Comparison of ENCODE assay signal across 18 cellular contexts in the genomic region with DNA sequence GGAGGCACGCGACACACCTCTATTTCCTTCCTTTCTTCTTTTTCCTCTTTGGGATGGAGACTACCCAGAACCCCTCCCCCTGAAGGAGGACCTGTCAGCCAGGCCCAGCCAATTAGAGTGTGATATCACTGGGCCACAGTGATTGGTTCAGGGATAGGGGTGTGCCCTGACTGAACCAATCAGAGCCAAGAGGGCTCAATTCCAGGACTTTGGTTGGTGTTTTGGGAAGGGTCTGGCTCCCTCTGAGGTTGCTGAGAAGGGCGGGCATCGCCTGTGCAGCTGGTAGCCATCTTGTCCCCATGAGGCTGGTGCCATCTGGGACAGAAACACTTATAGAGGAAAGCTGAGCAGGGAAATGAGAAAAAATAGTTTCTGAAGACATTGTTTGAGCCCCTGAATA.
A peak's percentile ranks its signal among the peaks of the same experiment; 100 is the strongest.
DNase-seq lines count a peak whose midpoint lies in the region; ATAC-seq, FAIRE-seq and TF ChIP-seq lines count a peak whose summit lies in the region.
"Had no signal": no experiment of that assay in that cellular context is flagged by ENCODE, and none has a peak within 500 bp of the region (broad histone marks: within the 10 kb centered on the region; RNA-seq: fewer than 3 reads in every experiment).

No MANE protein-coding gene starts in this region.

- intact Hi-C loops in A673 (cut with micrococcal nuclease; ENCODE audit: unreplicated experiment): no loop called here
- intact Hi-C loops in activated T-helper 1 cell treated with anti-CD3 and anti-CD28 coated beads, Interleukin-12 subunit alpha, Interleukin-12 subunit beta, Interleukin-2, Interleukin-4 antibody, amounts not matched to agents 30 ng/mL and 10 ng/mL and 1 ng/mL, durations not matched to agents 14 hours and 24 hours and 36 hours (cut with micrococcal nuclease): no loop called here

- H3K9me2 ChIP-seq in GM23338 (ENCODE audit: insufficient read depth): peaks cover 9% of the 10 kb centered on the region; the same call in 1 of the 2 replicates

- H3K4me1 Mint-ChIP-seq in GM23338 (no peaks in the 10 kb centered on the region), WTC11 (no peaks in the 10 kb centered on the region)
- no peaks in the 10 kb centered on the region for H3K4me1 Mint-ChIP-seq in activated T-helper 1 cell treated with anti-CD3 and anti-CD28 coated beads, Interleukin-12 subunit alpha, Interleukin-12 subunit beta, Interleukin-2, Interleukin-4 antibody, amounts not matched to agents 30 ng/mL and 10 ng/mL and 1 ng/mL, durations not matched to agents 14 hours and 24 hours and 36 hours (ENCODE audit: low read depth)
- H3K4me1 Mint-ChIP-seq: activated naive CD8-positive, alpha-beta T cell treated with anti-CD3 and anti-CD28 coated beads, Interleukin-2, amount 50 U/mL, for 24 hours; immature natural killer cell had no signal

- peak; percentile 76 for DNase-seq in A673 (ENCODE audit: low spot score)
- peak; percentile 32 for DNase-seq in GM23338 (ENCODE audit: low spot score)
- peak; percentile 39 for DNase-seq in NB4 (ENCODE audit: low read depth)
- DNase-seq in WTC11 (ENCODE audit: low spot score): no peak
- DNase-seq in urothelium cell line (ENCODE audit: low spot score): no peak
- no peak for DNase-seq in foreskin keratinocyte
- DNase-seq in activated T-helper 1 cell treated with anti-CD3 and anti-CD28 coated beads, Interleukin-12 subunit alpha, Interleukin-12 subunit beta, Interleukin-2, Interleukin-4 antibody, amounts not matched to agents 30 ng/mL and 10 ng/mL and 1 ng/mL, durations not matched to agents 14 hours and 24 hours and 36 hours (ENCODE audit: low spot score): no peak
- no peak for DNase-seq in activated CD4-positive, CD25-positive, alpha-beta regulatory T cell treated with anti-CD3 and anti-CD28 coated beads, Interleukin-2, amount 50 U/mL, for 72 hours
- DNase-seq: activated CD8-positive, alpha-beta T cell treated with anti-CD3 and anti-CD28 coated beads for 36 hours; activated naive CD8-positive, alpha-beta T cell treated with anti-CD3 and anti-CD28 coated beads, Interleukin-2, amount 50 U/mL, for 24 hours; activated T-cell treated with anti-CD3 and anti-CD28 coated beads, Interleukin-2, amount 50 U/mL, for 4 hours; glutamatergic neuron; immature natural killer cell; NCI-H2029 treated with DMSO at 0.1 percent for 48 hours; posterior cingulate gyrus; stimulated activated CD4-positive, alpha-beta T cell treated with anti-CD3 and anti-CD28 coated beads, Interleukin-4, amount 100 ng/mL, for 1 hour; T-helper 1 cell had no signal

- H3K27ac Mint-ChIP-seq in GM23338 (no peak overlapping the region), WTC11 (no peak overlapping the region)
- no peak overlapping the region for H3K27ac Mint-ChIP-seq in activated T-helper 1 cell treated with anti-CD3 and anti-CD28 coated beads, Interleukin-12 subunit alpha, Interleukin-12 subunit beta, Interleukin-2, Interleukin-4 antibody, amounts not matched to agents 30 ng/mL and 10 ng/mL and 1 ng/mL, durations not matched to agents 14 hours and 24 hours and 36 hours
- H3K27ac Mint-ChIP-seq: activated CD8-positive, alpha-beta T cell treated with anti-CD3 and anti-CD28 coated beads for 36 hours; activated naive CD8-positive, alpha-beta T cell treated with anti-CD3 and anti-CD28 coated beads, Interleukin-2, amount 50 U/mL, for 24 hours had no signal

- no peak overlapping the region for H3K4me3 Mint-ChIP-seq in GM23338
- H3K4me3 Mint-ChIP-seq in WTC11: no peak overlapping the region
- no peak overlapping the region for H3K4me3 Mint-ChIP-seq in activated T-helper 1 cell treated with anti-CD3 and anti-CD28 coated beads, Interleukin-12 subunit alpha, Interleukin-12 subunit beta, Interleukin-2, Interleukin-4 antibody, amounts not matched to agents 30 ng/mL and 10 ng/mL and 1 ng/mL, durations not matched to agents 14 hours and 24 hours and 36 hours
- H3K4me3 Mint-ChIP-seq: activated CD8-positive, alpha-beta T cell treated with anti-CD3 and anti-CD28 coated beads for 36 hours; activated naive CD8-positive, alpha-beta T cell treated with anti-CD3 and anti-CD28 coated beads, Interleukin-2, amount 50 U/mL, for 24 hours; activated T-cell treated with anti-CD3 and anti-CD28 coated beads, Interleukin-2, amount 50 U/mL, for 4 hours; immature natural killer cell had no signal

- H3K36me3 ChIP-seq in A673 (ENCODE audit: insufficient read depth, low read length, poor library complexity, severe bottlenecking): no peaks in the 10 kb centered on the region
- no peaks in the 10 kb centered on the region for H3K36me3 ChIP-seq in GM23338 (ENCODE audit: insufficient read depth)
- H3K36me3 ChIP-seq: esophagus muscularis mucosa had no signal

- H3K4me2 ChIP-seq in GM23338: no peak overlapping the region

- H3K36me3 Mint-ChIP-seq in GM23338 (ENCODE audit: low read depth) (no peaks in the 10 kb centered on the region), WTC11 (no peaks in the 10 kb centered on the region)
- H3K36me3 Mint-ChIP-seq in activated T-helper 1 cell treated with anti-CD3 and anti-CD28 coated beads, Interleukin-12 subunit alpha, Interleukin-12 subunit beta, Interleukin-2, Interleukin-4 antibody, amounts not matched to agents 30 ng/mL and 10 ng/mL and 1 ng/mL, durations not matched to agents 14 hours and 24 hours and 36 hours (ENCODE audit: low read depth): no peaks in the 10 kb centered on the region
- H3K36me3 Mint-ChIP-seq: immature natural killer cell had no signal

- ATAC-seq in GM23338 (peak; percentile 58), WTC11 (peak; percentile 78), foreskin keratinocyte (no peak)
- ATAC-seq: activated CD8-positive, alpha-beta T cell treated with anti-CD3 and anti-CD28 coated beads for 36 hours; activated naive CD8-positive, alpha-beta T cell treated with anti-CD3 and anti-CD28 coated beads, Interleukin-2, amount 50 U/mL, for 24 hours had no signal

- no peak for TF ChIP-seq POLR2A in NB4 (IDR thresholded peaks at IDR 0.05; ENCODE audit: extremely low read depth, insufficient read length)

- no peaks in the 10 kb centered on the region for H3K9me3 ChIP-seq in A673 (ENCODE audit: low read depth, low read length, poor library complexity, severe bottlenecking)
- H3K9me3 ChIP-seq: esophagus muscularis mucosa had no signal

- H3K27ac ChIP-seq in A673 (ENCODE audit: low read depth, low read length, poor library complexity, severe bottlenecking) (no peak overlapping the region), GM23338 (ENCODE audit: low read depth) (no peak overlapping the region), foreskin keratinocyte (no peak overlapping the region)
- H3K27ac ChIP-seq: esophagus muscularis mucosa had no signal

- H3K9me3 Mint-ChIP-seq in GM23338 (no peaks in the 10 kb centered on the region; the same call in 2 of the 3 replicates), WTC11 (0 out of 2 replicates have a peak, but pooled peaks cover 3% of the 10 kb centered on the region)
- no peaks in the 10 kb centered on the region for H3K9me3 Mint-ChIP-seq in activated T-helper 1 cell treated with anti-CD3 and anti-CD28 coated beads, Interleukin-12 subunit alpha, Interleukin-12 subunit beta, Interleukin-2, Interleukin-4 antibody, amounts not matched to agents 30 ng/mL and 10 ng/mL and 1 ng/mL, durations not matched to agents 14 hours and 24 hours and 36 hours
- H3K9me3 Mint-ChIP-seq: activated CD8-positive, alpha-beta T cell treated with anti-CD3 and anti-CD28 coated beads for 36 hours; activated naive CD8-positive, alpha-beta T cell treated with anti-CD3 and anti-CD28 coated beads, Interleukin-2, amount 50 U/mL, for 24 hours; activated T-cell treated with anti-CD3 and anti-CD28 coated beads, Interleukin-2, amount 50 U/mL, for 4 hours; immature natural killer cell had no signal

- POLR2A ChIA-PET in A673 (lab: Charles Lee; ENCODE audit: low non-redundant PET): no interaction called here
- POLR2A ChIA-PET in WTC11 (lab: Charles Lee): no interaction called here

- H3K27me3 Mint-ChIP-seq in GM23338 (ENCODE audit: insufficient read depth, low read depth, poor library complexity) (peaks cover 2% of the 10 kb centered on the region), WTC11 (ENCODE audit: low read depth) (peaks cover 3% of the 10 kb centered on the region)
- peaks cover 4% of the 10 kb centered on the region for H3K27me3 Mint-ChIP-seq in activated T-helper 1 cell treated with anti-CD3 and anti-CD28 coated beads, Interleukin-12 subunit alpha, Interleukin-12 subunit beta, Interleukin-2, Interleukin-4 antibody, amounts not matched to agents 30 ng/mL and 10 ng/mL and 1 ng/mL, durations not matched to agents 14 hours and 24 hours and 36 hours (ENCODE audit: insufficient read depth)
- H3K27me3 Mint-ChIP-seq: activated CD8-positive, alpha-beta T cell treated with anti-CD3 and anti-CD28 coated beads for 36 hours; activated naive CD8-positive, alpha-beta T cell treated with anti-CD3 and anti-CD28 coated beads, Interleukin-2, amount 50 U/mL, for 24 hours had no signal

- no peaks in the 10 kb centered on the region for H3F3A ChIP-seq in GM23338 (replicated peaks; ENCODE audit: low read depth)

- no peak overlapping the region for H2AFZ ChIP-seq in GM23338

- no peak for FAIRE-seq in urothelium cell line (lab: Jason Lieb, UNC)

- CTCF ChIA-PET in A673 (lab: Charles Lee) (no interaction called here), WTC11 (lab: Charles Lee) (interaction anchor here (0.6 to 1.5 kb wide), 3 partner anchors 61 to 413 kb away, joined by 3 to 4 read pairs (median 3); no protein-coding TSS in a partner anchor)

- H3K4me1 ChIP-seq in A673 (ENCODE audit: insufficient read depth, low read length, poor library complexity, severe bottlenecking) (no peaks in the 10 kb centered on the region), GM23338 (ENCODE audit: insufficient read depth) (no peaks in the 10 kb centered on the region), foreskin keratinocyte (no peaks in the 10 kb centered on the region)
- H3K4me1 ChIP-seq: esophagus muscularis mucosa had no signal

- H4K20me1 ChIP-seq in GM23338 (replicated peaks; ENCODE audit: insufficient read depth): no peaks in the 10 kb centered on the region

- H3K27me3 ChIP-seq in A673 (replicated peaks; ENCODE audit: insufficient read depth, low read depth, low read length, poor library complexity): no peaks in the 10 kb centered on the region
- no peaks in the 10 kb centered on the region for H3K27me3 ChIP-seq in GM23338 (ENCODE audit: insufficient read depth)
- H3K27me3 ChIP-seq in foreskin keratinocyte: no peaks in the 10 kb centered on the region

- H3K79me2 ChIP-seq in GM23338 (replicated peaks; ENCODE audit: insufficient read depth): no peaks in the 10 kb centered on the region

- H3K4me3 ChIP-seq in A673 (ENCODE audit: low read depth, low read length, poor library complexity, severe bottlenecking) (no peak overlapping the region), GM23338 (no peak overlapping the region), NB4 (ENCODE audit: low read depth, low read length) (no peak overlapping the region)
- H3K4me3 ChIP-seq: esophagus muscularis mucosa had no signal

- TF ChIP-seq CTCF in A673 (conservative IDR thresholded peaks at IDR 0.05; ENCODE audit: low read depth, low read length) (no peak), GM23338 (conservative IDR thresholded peaks at IDR 0.05; ENCODE audit: low read depth in 2 of 2) (no peak), NB4 (IDR thresholded peaks at IDR 0.05; ENCODE audit: low read depth, low read length) (no peak), WTC11 (IDR thresholded peaks at IDR 0.05) (no peak), foreskin keratinocyte (conservative IDR thresholded peaks at IDR 0.05) (no peak)

- BruUV-seq in A673 (replicated peaks; lab: Mats Ljungman, UMichigan): no TSS peak

TF ChIP-seq in WTC11, 78 proteins besides CTCF, POLR2A, EP300 and RAD21 (continues in another document):
- TF ChIP-seq SP1 (CRISPR knock-in tag; conservative IDR thresholded peaks at IDR 0.05): no peak

Comparison
In these comparisons a context has a peak if more than half of its experiments do, and no peak if none do; other contexts are left out.
1. DNase-seq: peak in A673 (single experiment), GM23338 (single experiment) and NB4 (single experiment); none in WTC11 (single experiment), urothelium cell line (single experiment), foreskin keratinocyte (0 of 2), activated T-helper 1 cell treated with anti-CD3 and anti-CD28 coated beads, Interleukin-12 subunit alpha, Interleukin-12 subunit beta, Interleukin-2, Interleukin-4 antibody, amounts not matched to agents 30 ng/mL and 10 ng/mL and 1 ng/mL, durations not matched to agents 14 hours and 24 hours and 36 hours (single experiment) and activated CD4-positive, CD25-positive, alpha-beta regulatory T cell treated with anti-CD3 and anti-CD28 coated beads, Interleukin-2, amount 50 U/mL, for 72 hours (single experiment).